Comparison of ENCODE assay signal across 9 cellular contexts in genomic region chr1:1892763-1893120, GRCh38. TPM values are rescaled to one million over a fixed set of nuclear protein-coding genes. Genes with fewer than 3 reads are reported as not detected.
A peak's percentile ranks its signal among the peaks of the same experiment; 100 is the strongest.
DNase-seq lines count a peak whose midpoint lies in the region; ATAC-seq and TF ChIP-seq lines count a peak whose summit lies in the region.
"Had no signal": no experiment of that assay in that cellular context is flagged by ENCODE, and none has a peak within 500 bp of the region (broad histone marks: within the 10 kb centered on the region; RNA-seq: fewer than 3 reads in every experiment).

No MANE protein-coding gene starts in this region.

- peaks cover 44% of the 10 kb centered on the region for H3K4me1 ChIP-seq in hepatocyte (ENCODE audit: insufficient read depth)

- H3K27me3 ChIP-seq in hepatocyte, result no peaks in the 10 kb centered on the region

- no peak for DNase-seq in activated CD4-positive, alpha-beta T cell treated with anti-CD3 and anti-CD28 coated beads, Interleukin-2, amount 10 ng/mL, durations not matched to agents 24 days and 14 days
- DNase-seq in activated CD4-positive, alpha-beta T cell treated with anti-CD3 and anti-CD28 coated beads, Interleukin-2, amount 50 U/mL, for 48 hours, result no peak
- no peak for DNase-seq in WTC11 (ENCODE audit: low spot score)
- DNase-seq in hepatocyte (ENCODE audit: low spot score), result no peak
- DNase-seq in stimulated activated effector memory CD8-positive, alpha-beta T cell treated with anti-CD3 and anti-CD28 coated beads, Interleukin-12 subunit alpha, Interleukin-12 subunit beta, amount 100 ng/mL, for 72 hours (ENCODE audit: low spot score in 2 of 2), result no peak
- no peak for DNase-seq in germinal center (ENCODE audit: low spot score)
- DNase-seq in C1 segment of cervical spinal cord (lab: John Stamatoyannopoulos, UW), result no peak
- no peak for DNase-seq in islet precursor cell

- H3K4me3 Mint-ChIP-seq in activated CD4-positive, alpha-beta T cell treated with anti-CD3 and anti-CD28 coated beads, Interleukin-2, amount 10 ng/mL, durations not matched to agents 24 days and 14 days, result peak overlapping the region; percentile 90
- H3K4me3 Mint-ChIP-seq in WTC11, result peak overlapping the region; percentile 77
- H3K4me3 Mint-ChIP-seq in stimulated activated effector memory CD8-positive, alpha-beta T cell treated with anti-CD3 and anti-CD28 coated beads, Interleukin-12 subunit alpha, Interleukin-12 subunit beta, amount 100 ng/mL, for 72 hours, result peak overlapping the region; percentile 84

- POLR2A ChIA-PET in WTC11 (lab: Charles Lee), result no interaction called here

- WGBS in hepatocyte (ENCODE audit: low lambda C conversion rate, missing lambda C conversion rate), result 85% methylated on average over 7 of the region's 7 CpGs

- no peaks in the 10 kb centered on the region for H3K9me2 ChIP-seq in hepatocyte (replicated peaks; ENCODE audit: insufficient read depth)

- H3K4me1 Mint-ChIP-seq in activated CD4-positive, alpha-beta T cell treated with anti-CD3 and anti-CD28 coated beads, Interleukin-2, amount 10 ng/mL, durations not matched to agents 24 days and 14 days, result peaks cover 31% of the 10 kb centered on the region
- H3K4me1 Mint-ChIP-seq in WTC11, result peaks cover 42% of the 10 kb centered on the region
- H3K4me1 Mint-ChIP-seq in stimulated activated effector memory CD8-positive, alpha-beta T cell treated with anti-CD3 and anti-CD28 coated beads, Interleukin-12 subunit alpha, Interleukin-12 subunit beta, amount 100 ng/mL, for 72 hours, result peaks cover 48% of the 10 kb centered on the region

- H3K9me3 ChIP-seq in hepatocyte (ENCODE audit: low read depth), result no peaks in the 10 kb centered on the region

- peaks cover 15% of the 10 kb centered on the region for H3K36me3 Mint-ChIP-seq in activated CD4-positive, alpha-beta T cell treated with anti-CD3 and anti-CD28 coated beads, Interleukin-2, amount 10 ng/mL, durations not matched to agents 24 days and 14 days (ENCODE audit: low read depth)
- H3K36me3 Mint-ChIP-seq in WTC11, result no peaks in the 10 kb centered on the region
- H3K36me3 Mint-ChIP-seq in stimulated activated effector memory CD8-positive, alpha-beta T cell treated with anti-CD3 and anti-CD28 coated beads, Interleukin-12 subunit alpha, Interleukin-12 subunit beta, amount 100 ng/mL, for 72 hours, result peaks cover 32% of the 10 kb centered on the region

- H3K4me2 ChIP-seq in hepatocyte, result peak overlapping the region; percentile 96

- no peak overlapping the region for H3K27ac ChIP-seq in hepatocyte

- H3K27me3 Mint-ChIP-seq in activated CD4-positive, alpha-beta T cell treated with anti-CD3 and anti-CD28 coated beads, Interleukin-2, amount 10 ng/mL, durations not matched to agents 24 days and 14 days, result peaks cover 6% of the 10 kb centered on the region
- no peaks in the 10 kb centered on the region; the same call in 1 of the 2 replicates for H3K27me3 Mint-ChIP-seq in WTC11 (ENCODE audit: low read depth)

- no peaks in the 10 kb centered on the region for H3K36me3 ChIP-seq in hepatocyte (replicated peaks; ENCODE audit: insufficient read depth, low read depth)

- no peak for TF ChIP-seq CTCF in WTC11 (IDR thresholded peaks at IDR 0.05)
- no peak for TF ChIP-seq CTCF in hepatocyte (IDR thresholded peaks at IDR 0.05; ENCODE audit: poor library complexity)

- intact Hi-C loops in activated CD4-positive, alpha-beta T cell treated with anti-CD3 and anti-CD28 coated beads, Interleukin-2, amount 10 ng/mL, durations not matched to agents 24 days and 14 days (cut with micrococcal nuclease), result loop anchor here (5.0 kb wide), 1 partner anchor 115 kb away; the partner anchor contains the start of gene NADK

- no peak overlapping the region for H3K4me3 ChIP-seq in hepatocyte

- no peak overlapping the region for H2AFZ ChIP-seq in hepatocyte

- H4K20me1 ChIP-seq in hepatocyte (ENCODE audit: insufficient read depth, poor library complexity, severe bottlenecking), result peaks cover 23% of the 10 kb centered on the region

- no peaks in the 10 kb centered on the region for H3K9me3 Mint-ChIP-seq in activated CD4-positive, alpha-beta T cell treated with anti-CD3 and anti-CD28 coated beads, Interleukin-2, amount 10 ng/mL, durations not matched to agents 24 days and 14 days
- no peaks in the 10 kb centered on the region for H3K9me3 Mint-ChIP-seq in WTC11
- H3K9me3 Mint-ChIP-seq in stimulated activated effector memory CD8-positive, alpha-beta T cell treated with anti-CD3 and anti-CD28 coated beads, Interleukin-12 subunit alpha, Interleukin-12 subunit beta, amount 100 ng/mL, for 72 hours, result no peaks in the 10 kb centered on the region

- H3K27ac Mint-ChIP-seq in activated CD4-positive, alpha-beta T cell treated with anti-CD3 and anti-CD28 coated beads, Interleukin-2, amount 10 ng/mL, durations not matched to agents 24 days and 14 days, result peak overlapping the region; percentile 75
- H3K27ac Mint-ChIP-seq in WTC11, result no peak overlapping the region
- H3K27ac Mint-ChIP-seq in stimulated activated effector memory CD8-positive, alpha-beta T cell treated with anti-CD3 and anti-CD28 coated beads, Interleukin-12 subunit alpha, Interleukin-12 subunit beta, amount 100 ng/mL, for 72 hours, result peak overlapping the region; percentile 94

- CTCF ChIA-PET in WTC11 (lab: Charles Lee), result interaction anchor here (2.0 kb wide), 1 partner anchor 13 kb away, joined by 8 read pairs; no protein-coding TSS in a partner anchor

- ATAC-seq in WTC11, result no peak
- ATAC-seq in stimulated activated effector memory CD8-positive, alpha-beta T cell treated with anti-CD3 and anti-CD28 coated beads, Interleukin-12 subunit alpha, Interleukin-12 subunit beta, amount 100 ng/mL, for 72 hours, result no peak

- peaks cover 43% of the 10 kb centered on the region for H3K79me2 ChIP-seq in hepatocyte

TF ChIP-seq in WTC11, 78 proteins besides CTCF, POLR2A, EP300 and RAD21 (continues in another document):
- TF ChIP-seq ZBTB43 (CRISPR knock-in tag; IDR thresholded peaks at IDR 0.05) (no peak), ETV6 (CRISPR knock-in tag; IDR thresholded peaks at IDR 0.05) (no peak), CBFB (CRISPR knock-in tag; IDR thresholded peaks at IDR 0.05; ENCODE audit: low read depth) (no peak), CDX4 (CRISPR knock-in tag; IDR thresholded peaks at IDR 0.05; ENCODE audit: borderline replicate concordance) (no peak), CREB1 (CRISPR knock-in tag; IDR thresholded peaks at IDR 0.05) (no peak), HMGXB4 (CRISPR knock-in tag; IDR thresholded peaks at IDR 0.05) (no peak), TP53 (CRISPR knock-in tag; IDR thresholded peaks at IDR 0.05) (no peak), SOX15 (CRISPR knock-in tag; IDR thresholded peaks at IDR 0.05) (no peak)

RNA-seq across cellular contexts. Expression of gene GNB1, which starts 1.9 kb away (rescaled TPM):
- 403 and 422 TPM in 2 replicates for total RNA-seq in activated CD4-positive, alpha-beta T cell treated with anti-CD3 and anti-CD28 coated beads, Interleukin-2, amount 10 ng/mL, durations not matched to agents 24 days and 14 days
- total RNA-seq in WTC11 (2021), result 339 to 383 TPM (median 360 TPM) in 3 replicates
- total RNA-seq in hepatocyte, result 134 and 155 TPM in 2 replicates
- 154 and 175 TPM in 2 replicates for polyA plus RNA-seq in hepatocyte

RNA-seq across cellular contexts. Expression of gene CALML6, which starts 22.3 kb away (rescaled TPM):
- total RNA-seq in activated CD4-positive, alpha-beta T cell treated with anti-CD3 and anti-CD28 coated beads, Interleukin-2, amount 10 ng/mL, durations not matched to agents 24 days and 14 days, result 0.59 TPM in 1 of 2 replicates, not detected in the other
- total RNA-seq in WTC11 (2021) (0.87 to 2.1 TPM (median 1.9 TPM) in 3 replicates), hepatocyte (0.53 TPM in 1 of 2 replicates, not detected in the other)
- polyA plus RNA-seq in hepatocyte, result 0.33 and 1.3 TPM in 2 replicates
- total RNA-seq: HT1080 had no signal

RNA-seq across cellular contexts. Expression of gene TMEM52, which starts 26.3 kb away (rescaled TPM):
- 1.1 and 3.1 TPM in 2 replicates for total RNA-seq in activated CD4-positive, alpha-beta T cell treated with anti-CD3 and anti-CD28 coated beads, Interleukin-2, amount 10 ng/mL, durations not matched to agents 24 days and 14 days
- total RNA-seq in WTC11 (2021) (15.0 to 21.9 TPM (median 20.0 TPM) in 3 replicates), hepatocyte (3.6 and 5.8 TPM in 2 replicates)
- polyA plus RNA-seq in hepatocyte, result 5.3 and 5.8 TPM in 2 replicates
